Comparison of ENCODE assay signal across 1 cellular context in genomic region chr17:48604770-48605329, GRCh38.
TF ChIP-seq lines count a peak whose summit lies in the region.

Gene HOXB6 (minus strand): TSS chr17:48604986. CDS start chr17:48598150, 6,836 bp downstream.

TF ChIP-seq in K562, 482 proteins besides CTCF, POLR2A, EP300 and RAD21 (continued from another document and continues in another):
- TF ChIP-seq, protein P1, sequence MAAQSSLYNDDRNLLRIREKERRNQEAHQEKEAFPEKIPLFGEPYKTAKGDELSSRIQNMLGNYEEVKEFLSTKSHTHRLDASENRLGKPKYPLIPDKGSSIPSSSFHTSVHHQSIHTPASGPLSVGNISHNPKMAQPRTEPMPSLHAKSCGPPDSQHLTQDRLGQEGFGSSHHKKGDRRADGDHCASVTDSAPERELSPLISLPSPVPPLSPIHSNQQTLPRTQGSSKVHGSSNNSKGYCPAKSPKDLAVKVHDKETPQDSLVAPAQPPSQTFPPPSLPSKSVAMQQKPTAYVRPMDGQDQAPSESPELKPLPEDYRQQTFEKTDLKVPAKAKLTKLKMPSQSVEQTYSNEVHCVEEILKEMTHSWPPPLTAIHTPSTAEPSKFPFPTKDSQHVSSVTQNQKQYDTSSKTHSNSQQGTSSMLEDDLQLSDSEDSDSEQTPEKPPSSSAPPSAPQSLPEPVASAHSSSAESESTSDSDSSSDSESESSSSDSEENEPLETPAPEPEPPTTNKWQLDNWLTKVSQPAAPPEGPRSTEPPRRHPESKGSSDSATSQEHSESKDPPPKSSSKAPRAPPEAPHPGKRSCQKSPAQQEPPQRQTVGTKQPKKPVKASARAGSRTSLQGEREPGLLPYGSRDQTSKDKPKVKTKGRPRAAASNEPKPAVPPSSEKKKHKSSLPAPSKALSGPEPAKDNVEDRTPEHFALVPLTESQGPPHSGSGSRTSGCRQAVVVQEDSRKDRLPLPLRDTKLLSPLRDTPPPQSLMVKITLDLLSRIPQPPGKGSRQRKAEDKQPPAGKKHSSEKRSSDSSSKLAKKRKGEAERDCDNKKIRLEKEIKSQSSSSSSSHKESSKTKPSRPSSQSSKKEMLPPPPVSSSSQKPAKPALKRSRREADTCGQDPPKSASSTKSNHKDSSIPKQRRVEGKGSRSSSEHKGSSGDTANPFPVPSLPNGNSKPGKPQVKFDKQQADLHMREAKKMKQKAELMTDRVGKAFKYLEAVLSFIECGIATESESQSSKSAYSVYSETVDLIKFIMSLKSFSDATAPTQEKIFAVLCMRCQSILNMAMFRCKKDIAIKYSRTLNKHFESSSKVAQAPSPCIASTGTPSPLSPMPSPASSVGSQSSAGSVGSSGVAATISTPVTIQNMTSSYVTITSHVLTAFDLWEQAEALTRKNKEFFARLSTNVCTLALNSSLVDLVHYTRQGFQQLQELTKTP (IDR thresholded peaks at IDR 0.05; ENCODE audit: low read depth in 1 of 2, partially characterized antibody in 2 of 2), result peak in 1 of 2 experiments; percentile 60
- 0 out of 2 replicates have a peak, but pooled peaks have one; percentile 57 for TF ChIP-seq NFRKB (IDR thresholded peaks at IDR 0.05; ENCODE audit: low read depth)
- no peak for TF ChIP-seq CSDE1 (IDR thresholded peaks at IDR 0.05)
- peak in 1 of 2 experiments; percentile 25; a peak in 1 of 4 replicates for TF ChIP-seq NRF1 (conservative IDR thresholded peaks at IDR 0.05 in 1 of 2, IDR thresholded peaks at IDR 0.05 in 1 of 2)
- TF ChIP-seq, protein P2, sequence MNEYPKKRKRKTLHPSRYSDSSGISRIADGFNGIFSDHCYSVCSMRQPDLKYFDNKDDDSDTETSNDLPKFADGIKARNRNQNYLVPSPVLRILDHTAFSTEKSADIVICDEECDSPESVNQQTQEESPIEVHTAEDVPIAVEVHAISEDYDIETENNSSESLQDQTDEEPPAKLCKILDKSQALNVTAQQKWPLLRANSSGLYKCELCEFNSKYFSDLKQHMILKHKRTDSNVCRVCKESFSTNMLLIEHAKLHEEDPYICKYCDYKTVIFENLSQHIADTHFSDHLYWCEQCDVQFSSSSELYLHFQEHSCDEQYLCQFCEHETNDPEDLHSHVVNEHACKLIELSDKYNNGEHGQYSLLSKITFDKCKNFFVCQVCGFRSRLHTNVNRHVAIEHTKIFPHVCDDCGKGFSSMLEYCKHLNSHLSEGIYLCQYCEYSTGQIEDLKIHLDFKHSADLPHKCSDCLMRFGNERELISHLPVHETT (CRISPR knock-in tag; conservative IDR thresholded peaks at IDR 0.05 in 1 of 2, IDR thresholded peaks at IDR 0.05 in 1 of 2), result no peak
- TF ChIP-seq POLR2H (tag; IDR thresholded peaks at IDR 0.05; ENCODE audit: low read depth), result no peak; the same call in 1 of the 2 replicates
- TF ChIP-seq SP2 (IDR thresholded peaks at IDR 0.05; ENCODE audit: extremely low read depth, low read depth, low read length, poor library complexity, severe bottlenecking), result no peak
- peak; percentile 16; the same call in 1 of the 2 replicates for TF ChIP-seq DPF2 (IDR thresholded peaks at IDR 0.05)
- TF ChIP-seq ZNF354B (CRISPR knock-in tag; IDR thresholded peaks at IDR 0.05), result no peak
- TF ChIP-seq TCF7 (IDR thresholded peaks at IDR 0.05; ENCODE audit: borderline replicate concordance), result no peak
- TF ChIP-seq HNRNPH1 (optimal IDR thresholded peaks at IDR 0.05; ENCODE audit: low read depth, low read length), result no peak
- TF ChIP-seq, protein P3, sequence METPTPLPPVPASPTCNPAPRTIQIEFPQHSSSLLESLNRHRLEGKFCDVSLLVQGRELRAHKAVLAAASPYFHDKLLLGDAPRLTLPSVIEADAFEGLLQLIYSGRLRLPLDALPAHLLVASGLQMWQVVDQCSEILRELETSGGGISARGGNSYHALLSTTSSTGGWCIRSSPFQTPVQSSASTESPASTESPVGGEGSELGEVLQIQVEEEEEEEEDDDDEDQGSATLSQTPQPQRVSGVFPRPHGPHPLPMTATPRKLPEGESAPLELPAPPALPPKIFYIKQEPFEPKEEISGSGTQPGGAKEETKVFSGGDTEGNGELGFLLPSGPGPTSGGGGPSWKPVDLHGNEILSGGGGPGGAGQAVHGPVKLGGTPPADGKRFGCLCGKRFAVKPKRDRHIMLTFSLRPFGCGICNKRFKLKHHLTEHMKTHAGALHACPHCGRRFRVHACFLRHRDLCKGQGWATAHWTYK (CRISPR knock-in tag; IDR thresholded peaks at IDR 0.05), result no peak
- no peak for TF ChIP-seq EGR1 (conservative IDR thresholded peaks at IDR 0.05)
- no peak for TF ChIP-seq RBM22 (IDR thresholded peaks at IDR 0.05; ENCODE audit: low read depth, low read length, poor library complexity, severe bottlenecking)
- no peak for TF ChIP-seq NBN (IDR thresholded peaks at IDR 0.05; ENCODE audit: low read depth)
- no peak for TF ChIP-seq BRF1 (IDR thresholded peaks at IDR 0.05; ENCODE audit: borderline replicate concordance, extremely low read depth, insufficient read length)
- TF ChIP-seq PURB (CRISPR knock-in tag; IDR thresholded peaks at IDR 0.05; ENCODE audit: low read depth), result no peak
- no peak for TF ChIP-seq MEF2D (tag; conservative IDR thresholded peaks at IDR 0.05; ENCODE audit: low read depth)
- no peak for TF ChIP-seq MTF1 (CRISPR knock-in tag; IDR thresholded peaks at IDR 0.05; ENCODE audit: borderline replicate concordance)
- TF ChIP-seq, protein P4, sequence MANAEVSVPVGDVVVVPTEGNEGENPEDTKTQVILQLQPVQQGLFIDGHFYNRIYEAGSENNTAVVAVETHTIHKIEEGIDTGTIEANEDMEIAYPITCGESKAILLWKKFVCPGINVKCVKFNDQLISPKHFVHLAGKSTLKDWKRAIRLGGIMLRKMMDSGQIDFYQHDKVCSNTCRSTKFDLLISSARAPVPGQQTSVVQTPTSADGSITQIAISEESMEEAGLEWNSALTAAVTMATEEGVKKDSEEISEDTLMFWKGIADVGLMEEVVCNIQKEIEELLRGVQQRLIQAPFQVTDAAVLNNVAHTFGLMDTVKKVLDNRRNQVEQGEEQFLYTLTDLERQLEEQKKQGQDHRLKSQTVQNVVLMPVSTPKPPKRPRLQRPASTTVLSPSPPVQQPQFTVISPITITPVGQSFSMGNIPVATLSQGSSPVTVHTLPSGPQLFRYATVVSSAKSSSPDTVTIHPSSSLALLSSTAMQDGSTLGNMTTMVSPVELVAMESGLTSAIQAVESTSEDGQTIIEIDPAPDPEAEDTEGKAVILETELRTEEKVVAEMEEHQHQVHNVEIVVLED (CRISPR knock-in tag; IDR thresholded peaks at IDR 0.05), result no peak
- no peak for TF ChIP-seq RBM39 (optimal IDR thresholded peaks at IDR 0.05; ENCODE audit: low read depth, low read length)
- TF ChIP-seq ZKSCAN1 (IDR thresholded peaks at IDR 0.05; ENCODE audit: low read depth, low read length), result no peak
- no peak for TF ChIP-seq HCFC1 (IDR thresholded peaks at IDR 0.05; ENCODE audit: low read depth, low read length)
- no peak for TF ChIP-seq ZNF146 (CRISPR knock-in tag; IDR thresholded peaks at IDR 0.05; ENCODE audit: unreplicated experiment)
- TF ChIP-seq BCOR (IDR thresholded peaks at IDR 0.05), result no peak
- peak; percentile 16; the same call in 1 of the 2 replicates for TF ChIP-seq POLR2AphosphoS5 (IDR thresholded peaks at IDR 0.05; ENCODE audit: control insufficient read depth, insufficient read depth, low read depth, low read length)
- TF ChIP-seq ASH1L (IDR thresholded peaks at IDR 0.05; ENCODE audit: borderline replicate concordance, low read depth, partially characterized antibody), result no peak
- TF ChIP-seq PHB2 (IDR thresholded peaks at IDR 0.05; ENCODE audit: low read depth), result no peak
- TF ChIP-seq ARNT (IDR thresholded peaks at IDR 0.05), result no peak
- TF ChIP-seq, protein P5, sequence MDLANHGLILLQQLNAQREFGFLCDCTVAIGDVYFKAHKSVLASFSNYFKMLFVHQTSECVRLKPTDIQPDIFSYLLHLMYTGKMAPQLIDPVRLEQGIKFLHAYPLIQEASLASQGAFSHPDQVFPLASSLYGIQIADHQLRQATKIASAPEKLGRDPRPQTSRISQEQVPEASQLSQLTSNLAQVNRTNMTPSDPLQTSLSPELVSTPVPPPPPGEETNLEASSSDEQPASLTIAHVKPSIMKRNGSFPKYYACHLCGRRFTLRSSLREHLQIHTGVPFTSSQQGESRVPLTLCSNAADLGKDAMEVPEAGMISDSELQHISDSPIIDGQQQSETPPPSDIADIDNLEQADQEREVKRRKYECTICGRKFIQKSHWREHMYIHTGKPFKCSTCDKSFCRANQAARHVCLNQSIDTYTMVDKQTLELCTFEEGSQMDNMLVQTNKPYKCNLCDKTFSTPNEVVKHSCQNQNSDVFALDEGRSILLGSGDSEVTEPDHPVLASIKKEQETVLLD (IDR thresholded peaks at IDR 0.05), result no peak
- TF ChIP-seq, protein P6, sequence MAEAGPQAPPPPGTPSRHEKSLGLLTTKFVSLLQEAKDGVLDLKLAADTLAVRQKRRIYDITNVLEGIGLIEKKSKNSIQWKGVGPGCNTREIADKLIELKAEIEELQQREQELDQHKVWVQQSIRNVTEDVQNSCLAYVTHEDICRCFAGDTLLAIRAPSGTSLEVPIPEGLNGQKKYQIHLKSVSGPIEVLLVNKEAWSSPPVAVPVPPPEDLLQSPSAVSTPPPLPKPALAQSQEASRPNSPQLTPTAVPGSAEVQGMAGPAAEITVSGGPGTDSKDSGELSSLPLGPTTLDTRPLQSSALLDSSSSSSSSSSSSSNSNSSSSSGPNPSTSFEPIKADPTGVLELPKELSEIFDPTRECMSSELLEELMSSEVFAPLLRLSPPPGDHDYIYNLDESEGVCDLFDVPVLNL (CRISPR knock-in tag; IDR thresholded peaks at IDR 0.05; ENCODE audit: low read depth), result no peak
- no peak for TF ChIP-seq ZKSCAN3 (CRISPR knock-in tag; IDR thresholded peaks at IDR 0.05)
- TF ChIP-seq PHTF2 (CRISPR knock-in tag; IDR thresholded peaks at IDR 0.05), result no peak
- peak; percentile 30 for TF ChIP-seq NFYB (IDR thresholded peaks at IDR 0.05; ENCODE audit: extremely low read depth, insufficient read length)
- no peak for TF ChIP-seq MCM3 (IDR thresholded peaks at IDR 0.05)
- TF ChIP-seq, protein P7, sequence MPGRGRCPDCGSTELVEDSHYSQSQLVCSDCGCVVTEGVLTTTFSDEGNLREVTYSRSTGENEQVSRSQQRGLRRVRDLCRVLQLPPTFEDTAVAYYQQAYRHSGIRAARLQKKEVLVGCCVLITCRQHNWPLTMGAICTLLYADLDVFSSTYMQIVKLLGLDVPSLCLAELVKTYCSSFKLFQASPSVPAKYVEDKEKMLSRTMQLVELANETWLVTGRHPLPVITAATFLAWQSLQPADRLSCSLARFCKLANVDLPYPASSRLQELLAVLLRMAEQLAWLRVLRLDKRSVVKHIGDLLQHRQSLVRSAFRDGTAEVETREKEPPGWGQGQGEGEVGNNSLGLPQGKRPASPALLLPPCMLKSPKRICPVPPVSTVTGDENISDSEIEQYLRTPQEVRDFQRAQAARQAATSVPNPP (IDR thresholded peaks at IDR 0.05; ENCODE audit: borderline replicate concordance, insufficient read depth, insufficient read length), result no peak
- TF ChIP-seq, protein P8, sequence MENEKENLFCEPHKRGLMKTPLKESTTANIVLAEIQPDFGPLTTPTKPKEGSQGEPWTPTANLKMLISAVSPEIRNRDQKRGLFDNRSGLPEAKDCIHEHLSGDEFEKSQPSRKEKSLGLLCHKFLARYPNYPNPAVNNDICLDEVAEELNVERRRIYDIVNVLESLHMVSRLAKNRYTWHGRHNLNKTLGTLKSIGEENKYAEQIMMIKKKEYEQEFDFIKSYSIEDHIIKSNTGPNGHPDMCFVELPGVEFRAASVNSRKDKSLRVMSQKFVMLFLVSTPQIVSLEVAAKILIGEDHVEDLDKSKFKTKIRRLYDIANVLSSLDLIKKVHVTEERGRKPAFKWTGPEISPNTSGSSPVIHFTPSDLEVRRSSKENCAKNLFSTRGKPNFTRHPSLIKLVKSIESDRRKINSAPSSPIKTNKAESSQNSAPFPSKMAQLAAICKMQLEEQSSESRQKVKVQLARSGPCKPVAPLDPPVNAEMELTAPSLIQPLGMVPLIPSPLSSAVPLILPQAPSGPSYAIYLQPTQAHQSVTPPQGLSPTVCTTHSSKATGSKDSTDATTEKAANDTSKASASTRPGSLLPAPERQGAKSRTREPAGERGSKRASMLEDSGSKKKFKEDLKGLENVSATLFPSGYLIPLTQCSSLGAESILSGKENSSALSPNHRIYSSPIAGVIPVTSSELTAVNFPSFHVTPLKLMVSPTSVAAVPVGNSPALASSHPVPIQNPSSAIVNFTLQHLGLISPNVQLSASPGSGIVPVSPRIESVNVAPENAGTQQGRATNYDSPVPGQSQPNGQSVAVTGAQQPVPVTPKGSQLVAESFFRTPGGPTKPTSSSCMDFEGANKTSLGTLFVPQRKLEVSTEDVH (IDR thresholded peaks at IDR 0.05; ENCODE audit: low read depth, partially characterized antibody), result no peak
- 0 out of 2 replicates have a peak, but pooled peaks have one; percentile 43 for TF ChIP-seq ZNF175 (CRISPR knock-in tag; IDR thresholded peaks at IDR 0.05; ENCODE audit: low read depth)
- no peak for TF ChIP-seq CBX1 (IDR thresholded peaks at IDR 0.05; ENCODE audit: low read depth)
- no peak for TF ChIP-seq MAFK (IDR thresholded peaks at IDR 0.05; ENCODE audit: low read length)
- TF ChIP-seq IRF2 (CRISPR knock-in tag; IDR thresholded peaks at IDR 0.05), result no peak
- TF ChIP-seq SIN3A (IDR thresholded peaks at IDR 0.05; ENCODE audit: borderline replicate concordance in 2 of 2, control insufficient read depth in 1 of 2, low read depth in 2 of 2, low read length in 2 of 2), result no peak
- TF ChIP-seq ZNF707 (CRISPR knock-in tag; conservative IDR thresholded peaks at IDR 0.05), result no peak
- peak; percentile 83 for TF ChIP-seq FOXM1 (IDR thresholded peaks at IDR 0.05; ENCODE audit: low read depth)
- TF ChIP-seq FOXM1 (CRISPR knock-in tag; IDR thresholded peaks at IDR 0.05; ENCODE audit: low read depth), result no peak
- no peak for TF ChIP-seq STAT6 (CRISPR knock-in tag; IDR thresholded peaks at IDR 0.05)
- TF ChIP-seq NCOA1 (IDR thresholded peaks at IDR 0.05; ENCODE audit: low read depth), result no peak
- TF ChIP-seq TGIF2 (CRISPR knock-in tag; IDR thresholded peaks at IDR 0.05), result no peak
- TF ChIP-seq RAD51 (IDR thresholded peaks at IDR 0.05; ENCODE audit: borderline replicate concordance, low read depth), result peak; percentile 91
- no peak for TF ChIP-seq ZNF717 (CRISPR knock-in tag; IDR thresholded peaks at IDR 0.05)
- no peak for TF ChIP-seq ZNF140 (CRISPR knock-in tag; IDR thresholded peaks at IDR 0.05)
- TF ChIP-seq SMARCE1 (IDR thresholded peaks at IDR 0.05), result no peak
- no peak for TF ChIP-seq SOX6 (IDR thresholded peaks at IDR 0.05)
- no peak for TF ChIP-seq GABPB1 (CRISPR knock-in tag; IDR thresholded peaks at IDR 0.05)
- no peak for TF ChIP-seq HMG20A (CRISPR knock-in tag; conservative IDR thresholded peaks at IDR 0.05)
